ENCODE assay signal across 15 cellular contexts in genomic region chr5:30197662-30198061, GRCh38.
"Had no signal": no experiment of that assay in that cellular context is flagged by ENCODE, and none has a peak within 500 bp of the region (broad histone marks: within the 10 kb centered on the region; RNA-seq: fewer than 3 reads in every experiment).

No MANE protein-coding gene starts in this region.

- H3K9me3 ChIP-seq: lower lobe of right lung, thoracic aorta, vagina had no signal

- H3K36me3 ChIP-seq: brain microvascular endothelial cell, heart left ventricle, lower lobe of right lung, thoracic aorta, vagina had no signal

- ATAC-seq: activated T-cell treated with anti-CD3 and anti-CD28 coated beads, Interleukin-2, amount 50 U/mL, for 72 hours; effector memory CD8-positive, alpha-beta T cell; heart left ventricle; left colon; lower lobe of right lung; stimulated activated effector memory CD8-positive, alpha-beta T cell treated with anti-CD3 and anti-CD28 coated beads, Interleukin-12 subunit alpha, Interleukin-12 subunit beta, amount 100 ng/mL, for 72 hours had no signal

- H3K4me3 ChIP-seq: heart left ventricle, lower lobe of right lung, thoracic aorta, vagina had no signal

- H3K27ac ChIP-seq: brain microvascular endothelial cell, heart left ventricle, lower lobe of right lung, thoracic aorta, vagina had no signal

- H3K27me3 ChIP-seq: brain microvascular endothelial cell, heart left ventricle, vagina had no signal

- DNase-seq: activated CD4-positive, alpha-beta T cell treated with anti-CD3 and anti-CD28 coated beads, Interleukin-2, amount 10 ng/mL, durations not matched to agents 7 days and 5 days; activated CD4-positive, CD25-positive, alpha-beta regulatory T cell; activated CD8-positive, alpha-beta memory T cell treated with anti-CD3 and anti-CD28 coated beads, Interleukin-2, amount 50 U/mL, for 48 hours; activated gamma-delta T cell; activated naive CD8-positive, alpha-beta T cell treated with anti-CD3 and anti-CD28 coated beads for 36 hours; activated T-cell treated with anti-CD3 and anti-CD28 coated beads, Interleukin-2, amount 50 U/mL, for 72 hours; brain microvascular endothelial cell; effector memory CD8-positive, alpha-beta T cell; heart left ventricle; left colon; lower lobe of right lung; occipital lobe had no signal
